1 cellular context compared by ENCODE assay signal in genomic region chr18:50631831-50632285, GRCh38.
TF ChIP-seq lines count a peak whose summit lies in the region.

No MANE protein-coding gene starts in this region.

TF ChIP-seq in HEK293, 187 proteins besides CTCF, POLR2A, EP300 and RAD21 (continued from another document):
- peak; percentile 82 for TF ChIP-seq PRDM10 (tag by site-specific recombination; IDR thresholded peaks at IDR 0.05)
- TF ChIP-seq ZFP69B (tag by site-specific recombination; IDR thresholded peaks at IDR 0.05), result peak; percentile 75
- no peak for TF ChIP-seq GFI1B (tag by site-specific recombination; IDR thresholded peaks at IDR 0.05)
- TF ChIP-seq ZNF830 (tag by site-specific recombination; IDR thresholded peaks at IDR 0.05; ENCODE audit: low read depth), result no peak
- TF ChIP-seq ZBTB20 (tag by site-specific recombination; IDR thresholded peaks at IDR 0.05), result peak; percentile 63
- no peak for TF ChIP-seq ZNF19 (tag by site-specific recombination; IDR thresholded peaks at IDR 0.05; ENCODE audit: low read depth)
- TF ChIP-seq ZNF473 (tag by site-specific recombination; IDR thresholded peaks at IDR 0.05), result no peak
- TF ChIP-seq GLIS1 (tag by site-specific recombination; IDR thresholded peaks at IDR 0.05), result peak; percentile 99
- TF ChIP-seq PRDM4 (tag by site-specific recombination; IDR thresholded peaks at IDR 0.05), result peak; percentile 75
- 0 out of 2 replicates have a peak, but pooled peaks have one; percentile 8 for TF ChIP-seq ZBTB44 (tag by site-specific recombination; IDR thresholded peaks at IDR 0.05)
- peak; percentile 70 for TF ChIP-seq OSR2 (tag by site-specific recombination; IDR thresholded peaks at IDR 0.05)
- TF ChIP-seq ZNF692 (tag by site-specific recombination; IDR thresholded peaks at IDR 0.05), result peak; percentile 87; the same call in 1 of the 2 replicates
- TF ChIP-seq HOXA7 (CRISPR knock-in tag; IDR thresholded peaks at IDR 0.05; ENCODE audit: borderline replicate concordance), result no peak
- TF ChIP-seq ZNF433 (tag by site-specific recombination; IDR thresholded peaks at IDR 0.05; ENCODE audit: low read depth), result no peak
- TF ChIP-seq SCRT1 (tag by site-specific recombination; IDR thresholded peaks at IDR 0.05; ENCODE audit: borderline replicate concordance), result 0 out of 2 replicates have a peak, but pooled peaks have one; percentile 13
- TF ChIP-seq OVOL3 (tag by site-specific recombination; IDR thresholded peaks at IDR 0.05), result peak; percentile 83
- peak; percentile 98 for TF ChIP-seq FEZF1 (tag by site-specific recombination; IDR thresholded peaks at IDR 0.05)
- TF ChIP-seq ZNF501 (tag by site-specific recombination; IDR thresholded peaks at IDR 0.05), result peak; percentile 19; the same call in 1 of the 2 replicates
- TF ChIP-seq ZNF561 (tag by site-specific recombination; IDR thresholded peaks at IDR 0.05; ENCODE audit: borderline replicate concordance), result 0 out of 2 replicates have a peak, but pooled peaks have one; percentile 12
- no peak for TF ChIP-seq ZNF560 (tag by site-specific recombination; IDR thresholded peaks at IDR 0.05; ENCODE audit: borderline replicate concordance)
- TF ChIP-seq MYNN (tag by site-specific recombination; IDR thresholded peaks at IDR 0.05; ENCODE audit: borderline replicate concordance), result no peak
- peak; percentile 81 for TF ChIP-seq PRDM6 (tag by site-specific recombination; IDR thresholded peaks at IDR 0.05)
- peak; percentile 91 for TF ChIP-seq ZNF843 (tag by site-specific recombination; IDR thresholded peaks at IDR 0.05)
